In the genomic region with DNA sequence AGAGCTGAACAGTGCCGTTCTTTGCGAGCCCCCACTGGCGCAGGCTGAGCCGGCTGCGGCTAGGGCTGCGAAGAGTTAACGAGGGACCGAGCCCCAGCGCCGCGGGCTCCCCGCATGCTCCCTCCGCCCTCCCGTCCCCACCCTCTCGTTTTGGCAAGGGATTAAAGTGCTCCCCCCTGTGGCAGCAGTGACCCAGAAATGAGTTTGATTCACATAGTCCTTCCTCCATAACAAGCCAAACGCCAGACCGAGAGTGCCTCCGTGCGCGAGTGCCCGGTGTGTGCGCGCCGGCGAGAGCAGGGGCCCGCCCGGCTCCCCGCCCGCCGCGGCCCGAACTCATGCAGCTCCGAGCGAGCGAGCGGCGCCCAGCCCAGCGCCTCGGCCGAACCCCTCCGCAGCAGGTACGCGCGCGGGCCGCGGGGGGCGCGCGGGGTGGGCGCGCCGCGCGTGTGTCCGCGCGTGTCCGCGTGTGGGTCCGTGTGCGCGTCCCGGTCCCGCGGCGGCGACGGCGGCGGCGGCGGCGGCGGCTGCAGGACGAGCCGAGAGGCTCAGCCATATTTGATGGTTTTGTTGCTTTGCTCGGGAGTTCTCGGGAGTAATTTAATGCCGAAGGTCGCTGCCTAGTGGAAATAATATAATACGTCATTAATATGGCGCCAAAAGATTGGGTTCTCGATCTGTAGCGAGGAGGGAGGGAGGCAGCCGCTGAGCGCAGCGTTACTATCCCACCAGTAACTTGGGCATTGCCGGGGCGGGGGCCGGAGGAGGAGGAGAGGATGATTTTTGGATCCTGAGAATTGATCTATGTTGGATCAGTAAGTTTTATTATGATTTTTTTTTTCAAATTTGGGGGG, we compare ENCODE assay signal across 8 cellular contexts. TPM values are rescaled to one million over a fixed set of nuclear protein-coding genes. Genes with fewer than 3 reads are reported as not detected.
DNase-seq lines count a peak whose midpoint lies in the region; ATAC-seq and TF ChIP-seq lines count a peak whose summit lies in the region.

JADE1 (plus strand) TSS at position 224 of the 854 bp plus-strand sequence. CDS start 22,059 bp downstream, outside the sequence.

- H3K4me1 ChIP-seq in endocrine pancreas (ENCODE audit: control insufficient read depth, insufficient read depth, low read length) = peaks cover 9% of the 10 kb centered on the region

- intact Hi-C loops in Calu3 (cut with micrococcal nuclease; ENCODE audit: unreplicated experiment) = loop anchor here (1.0 to 5.0 kb wide), 3 partner anchors 53 to 283 kb away; partner anchors contain the start of gene SCLT1

- H3K4me1 Mint-ChIP-seq in Calu3 (ENCODE audit: low read depth, unreplicated experiment) = peaks cover 8% of the 10 kb centered on the region
- H3K4me1 Mint-ChIP-seq in activated CD8-positive, alpha-beta memory T cell treated with anti-CD3 and anti-CD28 coated beads, Interleukin-2, amount 10 ng/mL, durations not matched to agents 7 days and 5 days = peaks cover 12% of the 10 kb centered on the region

- H3K4me3 ChIP-seq in endocrine pancreas (ENCODE audit: control insufficient read depth, insufficient read depth, low read length) = peak within 1 kb of the TSS; percentile 95

- no peaks in the 10 kb centered on the region for H3K36me3 ChIP-seq in endocrine pancreas (ENCODE audit: control insufficient read depth, insufficient read depth, low read length)

- H3K36me3 Mint-ChIP-seq in Calu3 (ENCODE audit: insufficient read depth, unreplicated experiment) = peaks cover 41% of the 10 kb centered on the region
- H3K36me3 Mint-ChIP-seq in activated CD8-positive, alpha-beta memory T cell treated with anti-CD3 and anti-CD28 coated beads, Interleukin-2, amount 10 ng/mL, durations not matched to agents 7 days and 5 days = peaks cover 1% of the 10 kb centered on the region

- peak within 1 kb of the TSS; percentile 92 for H3K27ac Mint-ChIP-seq in Calu3 (ENCODE audit: unreplicated experiment)
- peak within 1 kb of the TSS; percentile 99 for H3K27ac Mint-ChIP-seq in activated CD8-positive, alpha-beta memory T cell treated with anti-CD3 and anti-CD28 coated beads, Interleukin-2, amount 10 ng/mL, durations not matched to agents 7 days and 5 days

- no peaks in the 10 kb centered on the region for H3K27me3 ChIP-seq in endocrine pancreas (ENCODE audit: control insufficient read depth, insufficient read depth, low read length)

- peak; percentile 87 for DNase-seq in Calu3
- DNase-seq in HUDEP-2 (lab: John Stamatoyannopoulos, UW; ENCODE audit: unreplicated experiment in 76 of 76) = peak; percentile 6 to 95 (median 86)
- DNase-seq in NOMO-1 treated with dmso at 0.1 percent for 144 hours (lab: John Stamatoyannopoulos, UW; ENCODE audit: unreplicated experiment) = peak; percentile 89
- peak; percentile 95 for DNase-seq in activated CD8-positive, alpha-beta memory T cell treated with anti-CD3 and anti-CD28 coated beads, Interleukin-2, amount 10 ng/mL, durations not matched to agents 7 days and 5 days
- DNase-seq in mesenteric fat pad (ENCODE audit: low spot score) = peak; percentile 92
- peak; percentile 64 for DNase-seq in stimulated activated CD8-positive, alpha-beta memory T cell treated with anti-CD3 and anti-CD28 coated beads, Interleukin-15, amount 100 ng/mL, for 24 hours (ENCODE audit: low read depth)

- peak; percentile 43 for ATAC-seq in GM21381 (IDR thresholded peaks at IDR 0.05; ENCODE audit: unreplicated experiment)
- peak; percentile 68 for ATAC-seq in activated CD8-positive, alpha-beta memory T cell treated with anti-CD3 and anti-CD28 coated beads, Interleukin-2, amount 10 ng/mL, durations not matched to agents 7 days and 5 days

- no peaks in the 10 kb centered on the region for H3K9me3 Mint-ChIP-seq in Calu3 (ENCODE audit: low read depth, unreplicated experiment)
- no peaks in the 10 kb centered on the region for H3K9me3 Mint-ChIP-seq in activated CD8-positive, alpha-beta memory T cell treated with anti-CD3 and anti-CD28 coated beads, Interleukin-2, amount 10 ng/mL, durations not matched to agents 7 days and 5 days (ENCODE audit: low read depth)

- H3K4me3 Mint-ChIP-seq in Calu3 (ENCODE audit: low read depth, unreplicated experiment) = peak within 1 kb of the TSS; percentile 81
- peak within 1 kb of the TSS; percentile 98 for H3K4me3 Mint-ChIP-seq in activated CD8-positive, alpha-beta memory T cell treated with anti-CD3 and anti-CD28 coated beads, Interleukin-2, amount 10 ng/mL, durations not matched to agents 7 days and 5 days

- TF ChIP-seq CTCF in Calu3 (IDR thresholded peaks at IDR 0.05; ENCODE audit: unreplicated experiment) = no peak

- H3K27me3 Mint-ChIP-seq in Calu3 (ENCODE audit: unreplicated experiment) = no peaks in the 10 kb centered on the region
- H3K27me3 Mint-ChIP-seq in activated CD8-positive, alpha-beta memory T cell treated with anti-CD3 and anti-CD28 coated beads, Interleukin-2, amount 10 ng/mL, durations not matched to agents 7 days and 5 days = no peaks in the 10 kb centered on the region

- H3K9ac ChIP-seq in endocrine pancreas (ENCODE audit: control insufficient read depth, insufficient read depth, low read length) = peak within 1 kb of the TSS; percentile 95

- no peaks in the 10 kb centered on the region for H3K9me3 ChIP-seq in endocrine pancreas (ENCODE audit: control insufficient read depth, low read length)

- no TSS peak for BruUV-seq in Calu3 (replicated peaks; lab: Mats Ljungman, UMichigan)

- CTCF ChIA-PET in Calu3 (lab: Charles Lee) = interaction anchor here (0.7 to 1.5 kb wide), 4 partner anchors 161 to 355 kb away, joined by 5 to 8 read pairs (median 7); no protein-coding TSS in a partner anchor
- CTCF ChIA-PET in activated CD8-positive, alpha-beta memory T cell treated with anti-CD3 and anti-CD28 coated beads, Interleukin-2, amount 10 ng/mL, durations not matched to agents 7 days and 5 days (lab: Charles Lee) = interaction anchor here (0.7 to 1.9 kb wide), 7 partner anchors 29 to 355 kb away, joined by 3 to 6 read pairs (median 4); no protein-coding TSS in a partner anchor

RNA-seq across cellular contexts. Expression of gene JADE1, which starts in this region (rescaled TPM):
- total RNA-seq in Calu3 (2022) (29.9 and 33.9 TPM in 2 replicates), mesenteric fat pad (53.4 TPM)
- 10 to 100 TPM; 30.4 to 31.2 TPM for total RNA-seq in activated CD8-positive, alpha-beta memory T cell treated with anti-CD3 and anti-CD28 coated beads, Interleukin-2, amount 10 ng/mL, durations not matched to agents 7 days and 5 days

Comparison
In these comparisons a context has a peak if more than half of its experiments do, and no peak if none do; other contexts are left out.
1. Peak in every context shown above with its lines: DNase-seq, ATAC-seq and H3K4me3 ChIP-seq.